In the genomic region with DNA sequence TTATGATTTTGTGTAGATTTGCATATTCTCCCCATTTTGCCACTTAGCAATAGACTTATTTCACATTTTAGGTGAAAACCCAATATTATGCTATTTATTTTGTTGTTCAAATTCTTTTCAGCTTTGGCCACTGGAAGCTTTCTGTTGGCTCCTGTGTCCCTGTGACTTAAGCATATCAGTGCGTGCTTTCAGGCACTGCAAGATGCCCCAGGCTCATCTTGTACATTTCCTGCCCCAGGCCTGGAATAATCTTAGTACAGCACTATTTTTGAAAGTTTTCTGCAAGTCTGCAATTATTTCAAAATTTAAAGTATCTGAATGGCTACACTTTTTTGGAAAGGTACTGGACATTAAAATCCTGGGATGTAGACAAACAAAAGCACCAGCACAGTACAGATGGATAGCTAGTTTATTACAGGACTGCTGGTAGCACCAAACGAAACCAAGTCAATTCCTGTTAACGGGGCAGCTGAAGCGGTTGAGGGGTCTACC, we compare ENCODE assay signal across 19 cellular contexts. TPM values are rescaled to one million over a fixed set of nuclear protein-coding genes. Genes with fewer than 3 reads are reported as not detected.
"Had no signal": no experiment of that assay in that cellular context is flagged by ENCODE, and none has a peak within 500 bp of the region (broad histone marks: within the 10 kb centered on the region; RNA-seq: fewer than 3 reads in every experiment).

No MANE protein-coding gene starts in this region.

- H3K4me3 ChIP-seq: colonic mucosa, lower lobe of right lung had no signal

- ATAC-seq: activated CD8-positive, alpha-beta T cell treated with anti-CD3 and anti-CD28 coated beads, Interleukin-2, amount 10 ng/mL, durations not matched to agents 7 days and 5 days; lower lobe of right lung had no signal

- H3K4me3 Mint-ChIP-seq: activated CD4-positive, alpha-beta T cell treated with anti-CD3 and anti-CD28 coated beads, Interleukin-2, amount 10 ng/mL, durations not matched to agents 7 days and 5 days; activated CD8-positive, alpha-beta T cell treated with anti-CD3 and anti-CD28 coated beads, Interleukin-2, amount 10 ng/mL, durations not matched to agents 7 days and 5 days had no signal

- H3K9me3 Mint-ChIP-seq: activated CD4-positive, alpha-beta T cell treated with anti-CD3 and anti-CD28 coated beads, Interleukin-2, amount 10 ng/mL, durations not matched to agents 7 days and 5 days had no signal

- H3K27ac Mint-ChIP-seq: activated CD4-positive, alpha-beta T cell treated with anti-CD3 and anti-CD28 coated beads, Interleukin-2, amount 10 ng/mL, durations not matched to agents 7 days and 5 days; activated CD8-positive, alpha-beta T cell treated with anti-CD3 and anti-CD28 coated beads, Interleukin-2, amount 10 ng/mL, durations not matched to agents 7 days and 5 days; progenitor cell of endocrine pancreas had no signal

- H3K27me3 ChIP-seq: brain microvascular endothelial cell had no signal

- FAIRE-seq: frontal cortex, keratinocyte had no signal

- DNase-seq: activated CD4-positive, alpha-beta T cell treated with anti-CD3 and anti-CD28 coated beads, Interleukin-2, amount 10 ng/mL, durations not matched to agents 7 days and 5 days; activated CD8-positive, alpha-beta memory T cell treated with anti-CD3 and anti-CD28 coated beads, Interleukin-2, amount 50 U/mL, for 48 hours; activated CD8-positive, alpha-beta T cell treated with anti-CD3 and anti-CD28 coated beads, Interleukin-2, amount 10 ng/mL, durations not matched to agents 7 days and 5 days; activated gamma-delta T cell treated with Interleukin-2 at 50 U/mL for 16 hours; anterior cingulate cortex; central memory CD4-positive, alpha-beta T cell; colonic mucosa; hypothalamus; lower lobe of right lung; midbrain; occipital lobe had no signal

- H3K36me3 ChIP-seq: colonic mucosa had no signal

- H3K9me3 ChIP-seq: colonic mucosa, lower lobe of right lung had no signal

- H3K27ac ChIP-seq: brain microvascular endothelial cell, colonic mucosa, lower lobe of right lung had no signal

RNA-seq across cellular contexts. Expression of gene CCNP, which starts 3.5 kb away (rescaled TPM):
- total RNA-seq: lower lobe of right lung, skeletal muscle tissue, urinary bladder had no signal

RNA-seq across cellular contexts. Expression of gene TTC9B, which starts 11.8 kb away (rescaled TPM):
- total RNA-seq: activated CD4-positive, alpha-beta T cell treated with anti-CD3 and anti-CD28 coated beads, Interleukin-2, amount 10 ng/mL, durations not matched to agents 7 days and 5 days; activated CD8-positive, alpha-beta T cell treated with anti-CD3 and anti-CD28 coated beads, Interleukin-2, amount 10 ng/mL, durations not matched to agents 7 days and 5 days; epithelial cell of proximal tubule; lower lobe of right lung; progenitor cell of endocrine pancreas; skeletal muscle tissue; T-helper 1 cell treated with Interleukin-12 subunit alpha and Interleukin-12 subunit beta and Interleukin-4 antibody, amounts not matched to agents 30 ng/mL and 1 ng/mL, for 36 hours had no signal
- polyA plus RNA-seq: keratinocyte had no signal
